In genomic region chr3:124834723-124835718, GRCh38 we compare ENCODE assay signal across 8 cellular contexts. TPM values are rescaled to one million over a fixed set of nuclear protein-coding genes. Genes with fewer than 3 reads are reported as not detected.
A peak's percentile ranks its signal among the peaks of the same experiment; 100 is the strongest.
DNase-seq lines count a peak whose midpoint lies in the region; ATAC-seq and TF ChIP-seq lines count a peak whose summit lies in the region.

No MANE protein-coding gene starts in this region.

- ATAC-seq in DND-41 (ENCODE audit: insufficient read depth, low read depth) (peak; percentile 96), GM21717 (IDR thresholded peaks at IDR 0.05; ENCODE audit: unreplicated experiment) (peak; percentile 90)
- ATAC-seq in activated naive CD8-positive, alpha-beta T cell treated with anti-CD3 and anti-CD28 coated beads, Interleukin-2, amount 10 ng/mL, durations not matched to agents 7 days and 5 days (ENCODE audit: low read depth): peak; percentile 88

- H2AFZ ChIP-seq in DND-41 (ENCODE audit: low read depth, low read length): peak overlapping the region; percentile 50; the same call in 1 of the 2 replicates
- H2AFZ ChIP-seq in hepatocyte: no peak overlapping the region

- H3K4me3 ChIP-seq in DND-41 (ENCODE audit: low read depth in 1 of 2, low read length in 2 of 2) (peak overlapping the region in 1 of 2 experiments; percentile 52; a peak in 2 of 4 replicates), hepatocyte (no peak overlapping the region)

- H3K4me1 ChIP-seq in DND-41 (ENCODE audit: insufficient read depth, low read length) (peaks cover 30% of the 10 kb centered on the region), hepatocyte (ENCODE audit: insufficient read depth) (peaks cover 49% of the 10 kb centered on the region)

- no peaks in the 10 kb centered on the region for H3K36me3 Mint-ChIP-seq in activated naive CD8-positive, alpha-beta T cell treated with anti-CD3 and anti-CD28 coated beads, Interleukin-2, amount 10 ng/mL, durations not matched to agents 7 days and 5 days

- no peaks in the 10 kb centered on the region for H3K9me3 ChIP-seq in DND-41 (ENCODE audit: insufficient read depth, low read length, severe bottlenecking)
- H3K9me3 ChIP-seq in hepatocyte (ENCODE audit: low read depth): no peaks in the 10 kb centered on the region

- H3K9ac ChIP-seq in DND-41 (ENCODE audit: low read depth, low read length): peak overlapping the region; percentile 35

- in situ Hi-C loops in KBM-7 (cut with MboI; ENCODE audit: low pct_unique_long_range_greater_than_20kb, low sequenced_read_pairs): no loop called here

- no peaks in the 10 kb centered on the region for H3K36me3 ChIP-seq in DND-41 (ENCODE audit: insufficient read depth, low read length)
- H3K36me3 ChIP-seq in hepatocyte (replicated peaks; ENCODE audit: insufficient read depth, low read depth): no peaks in the 10 kb centered on the region

- peak; percentile 91 for DNase-seq in DND-41
- peak; percentile 51 for DNase-seq in KBM-7
- DNase-seq in SK-N-DZ (ENCODE audit: low spot score): peak; percentile 41
- DNase-seq in activated naive CD8-positive, alpha-beta T cell treated with anti-CD3 and anti-CD28 coated beads, Interleukin-2, amount 10 ng/mL, durations not matched to agents 7 days and 5 days: peak; percentile 41
- peak; percentile 92 for DNase-seq in hepatocyte (ENCODE audit: low spot score)
- DNase-seq in stimulated activated CD4-positive, alpha-beta T cell treated with anti-CD3 and anti-CD28 coated beads, Interleukin-12 subunit alpha, Interleukin-12 subunit beta, amount 100 ng/mL, for 48 hours (ENCODE audit: low read depth in 2 of 3, low spot score in 1 of 3): peak; percentile 8 to 25 (median 15)
- DNase-seq in RKO (ENCODE audit: low spot score): no peak

- H3K9me3 Mint-ChIP-seq in activated naive CD8-positive, alpha-beta T cell treated with anti-CD3 and anti-CD28 coated beads, Interleukin-2, amount 10 ng/mL, durations not matched to agents 7 days and 5 days: no peaks in the 10 kb centered on the region

- no peaks in the 10 kb centered on the region for H3K9me2 ChIP-seq in hepatocyte (replicated peaks; ENCODE audit: insufficient read depth)

- H3K27ac Mint-ChIP-seq in activated naive CD8-positive, alpha-beta T cell treated with anti-CD3 and anti-CD28 coated beads, Interleukin-2, amount 10 ng/mL, durations not matched to agents 7 days and 5 days: peak overlapping the region; percentile 19

- H3K79me2 ChIP-seq in DND-41 (ENCODE audit: insufficient read depth, low read length) (no peaks in the 10 kb centered on the region), hepatocyte (peaks cover 8% of the 10 kb centered on the region)

- H4K20me1 ChIP-seq in DND-41 (ENCODE audit: insufficient read depth, low read length) (no peaks in the 10 kb centered on the region), hepatocyte (ENCODE audit: insufficient read depth, poor library complexity, severe bottlenecking) (no peaks in the 10 kb centered on the region)

- POLR2A ChIA-PET in activated naive CD8-positive, alpha-beta T cell treated with anti-CD3 and anti-CD28 coated beads, Interleukin-2, amount 10 ng/mL, durations not matched to agents 7 days and 5 days (lab: Charles Lee): no interaction called here

- H3K4me1 Mint-ChIP-seq in activated naive CD8-positive, alpha-beta T cell treated with anti-CD3 and anti-CD28 coated beads, Interleukin-2, amount 10 ng/mL, durations not matched to agents 7 days and 5 days: peaks cover 10% of the 10 kb centered on the region

- H3K27me3 ChIP-seq in DND-41 (ENCODE audit: insufficient read depth, low read length, poor library complexity): no peaks in the 10 kb centered on the region
- H3K27me3 ChIP-seq in hepatocyte: no peaks in the 10 kb centered on the region

- H3K4me2 ChIP-seq in DND-41 (ENCODE audit: insufficient read depth, low read length) (peak overlapping the region; percentile 77), hepatocyte (peak overlapping the region; percentile 63)

- H3K4me3 Mint-ChIP-seq in activated naive CD8-positive, alpha-beta T cell treated with anti-CD3 and anti-CD28 coated beads, Interleukin-2, amount 10 ng/mL, durations not matched to agents 7 days and 5 days: peak overlapping the region; percentile 72

- TF ChIP-seq CTCF in DND-41 (IDR thresholded peaks at IDR 0.05; ENCODE audit: borderline replicate concordance, extremely low read depth, low read length, poor library complexity, severe bottlenecking): peak; percentile 29
- TF ChIP-seq CTCF in hepatocyte (IDR thresholded peaks at IDR 0.05; ENCODE audit: poor library complexity): no peak

- 32% methylated on average over 20 of the region's 20 CpGs for WGBS in hepatocyte (ENCODE audit: low lambda C conversion rate, missing lambda C conversion rate)

- H3K27me3 Mint-ChIP-seq in activated naive CD8-positive, alpha-beta T cell treated with anti-CD3 and anti-CD28 coated beads, Interleukin-2, amount 10 ng/mL, durations not matched to agents 7 days and 5 days: peaks cover 43% of the 10 kb centered on the region

- H3K27ac ChIP-seq in DND-41 (ENCODE audit: low read length) (peak overlapping the region; percentile 79), hepatocyte (peak overlapping the region; percentile 98)

RNA-seq across cellular contexts. Expression of gene ITGB5, which starts 52.1 kb away (rescaled TPM):
- polyA plus RNA-seq in SK-N-DZ (2014; cell fraction: cytosol; rRNA removed): 27.9 and 33.4 TPM in 2 replicates
- polyA plus RNA-seq in SK-N-DZ (2014; cell fraction: nucleus; rRNA removed): 13.8 and 19.2 TPM in 2 replicates
- 1 to 10 TPM; 2.0 to 3.7 TPM for total RNA-seq in activated naive CD8-positive, alpha-beta T cell treated with anti-CD3 and anti-CD28 coated beads, Interleukin-2, amount 10 ng/mL, durations not matched to agents 7 days and 5 days
- 97.0 and 109 TPM in 2 replicates for total RNA-seq in hepatocyte
- polyA plus RNA-seq in hepatocyte: 103 and 113 TPM in 2 replicates

Comparison
In these comparisons a context has a peak if more than half of its experiments do, and no peak if none do; other contexts are left out.
1. RNA of gene ITGB5, which starts 52.1 kb away (total RNA-seq): 97.0 to 109 TPM in hepatocyte; 2.0 to 3.7 TPM in activated naive CD8-positive, alpha-beta T cell treated with anti-CD3 and anti-CD28 coated beads, Interleukin-2, amount 10 ng/mL, durations not matched to agents 7 days and 5 days; every median in the first group is over 10 times any median in the second.
2. Peak in every context shown above with its lines, with median percentiles within 50 percentile points of each other: ATAC-seq.